In the genomic region with DNA sequence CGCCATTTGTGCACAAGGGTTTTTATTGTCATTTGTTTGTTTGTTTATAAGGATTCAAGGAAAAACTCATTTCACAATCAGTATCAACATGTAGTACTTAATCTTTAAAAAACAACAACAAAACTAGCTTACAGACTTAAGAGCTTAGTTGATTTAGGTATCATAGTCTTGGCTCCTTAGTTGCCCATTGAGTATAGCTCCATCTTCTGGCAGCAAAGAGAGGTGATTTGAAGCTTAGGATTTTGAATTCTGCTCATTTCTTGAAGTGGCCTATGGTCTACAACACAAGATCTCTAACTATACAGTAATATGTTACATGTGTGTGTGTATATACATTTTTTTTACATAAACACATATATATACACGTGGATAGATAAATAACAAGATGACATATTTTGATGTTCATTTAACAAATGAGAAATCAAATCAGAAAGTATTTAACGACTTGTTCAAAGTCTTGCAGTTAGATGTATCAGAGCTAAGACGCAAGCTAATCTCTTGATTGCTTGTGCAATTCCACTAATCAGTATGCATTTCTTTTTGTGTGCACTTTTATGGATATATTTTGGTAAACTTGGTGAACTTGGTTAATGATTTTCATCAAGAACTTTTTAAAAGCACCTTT, we compare ENCODE assay signal across 9 cellular contexts.
A peak's percentile ranks its signal among the peaks of the same experiment; 100 is the strongest.
DNase-seq lines count a peak whose midpoint lies in the region; ATAC-seq and TF ChIP-seq lines count a peak whose summit lies in the region.
"Had no signal": no experiment of that assay in that cellular context is flagged by ENCODE, and none has a peak within 500 bp of the region (broad histone marks: within the 10 kb centered on the region; RNA-seq: fewer than 3 reads in every experiment).

No MANE protein-coding gene starts in this region.

- peaks cover 0 to 7% (median 0%) of the 10 kb centered on the region in 8 donors for H3K9me3 Mint-ChIP-seq in CD4-positive, alpha-beta memory T cell
- H3K9me3 Mint-ChIP-seq in GM23338, result peaks cover 2% of the 10 kb centered on the region; the same call in 1 of the 3 replicates
- no peaks in the 10 kb centered on the region for H3K9me3 Mint-ChIP-seq in MCF 10A (ENCODE audit: unreplicated experiment)

- DNase-seq in CD4-positive, alpha-beta memory T cell, result peak in 4 of 5 donors; percentile 56 to 64 (median 60)
- DNase-seq in GM23338 (ENCODE audit: low spot score) (peak; percentile 73), NCI-H774 (lab: John Stamatoyannopoulos, UW) (peak; percentile 58), MCF 10A (ENCODE audit: unreplicated experiment) (peak; percentile 54), left lobe of liver (ENCODE audit: low spot score) (no peak), vagina (ENCODE audit: extremely low spot score in 2 of 2) (no peak)
- DNase-seq in activated CD4-positive, alpha-beta T cell treated with anti-CD3 and anti-CD28 coated beads for 1 hour, result no peak

- H3K4me3 ChIP-seq in CD4-positive, alpha-beta memory T cell (ENCODE audit: low read length in 2 of 2), result no peak overlapping the region
- H3K4me3 ChIP-seq in GM23338 (no peak overlapping the region), vagina (no peak overlapping the region)
- H3K4me3 ChIP-seq: SK-N-MC had no signal

- no peaks in the 10 kb centered on the region for H3F3A ChIP-seq in GM23338 (replicated peaks; ENCODE audit: low read depth)

- no peaks in the 10 kb centered on the region for H4K20me1 ChIP-seq in GM23338 (replicated peaks; ENCODE audit: insufficient read depth)

- H3K79me2 ChIP-seq in GM23338 (replicated peaks; ENCODE audit: insufficient read depth), result no peaks in the 10 kb centered on the region

- intact Hi-C loops in CD4-positive, alpha-beta memory T cell (cut with micrococcal nuclease), result loop anchor here (1.0 to 5.0 kb wide), 5 partner anchors 55 to 441 kb away; a partner anchor contains a TSS
- intact Hi-C loops in MCF 10A (cut with micrococcal nuclease), result loop anchor here (1.0 to 2.0 kb wide), 4 partner anchors 55 to 442 kb away; a partner anchor contains a TSS
- intact Hi-C loops in vagina (cut with DNase I), result loop anchor here (5.0 kb wide), 1 partner anchor 394 kb away; no protein-coding TSS in a partner anchor

- no peaks in the 10 kb centered on the region for H3K9me3 ChIP-seq in CD4-positive, alpha-beta memory T cell (ENCODE audit: control insufficient read depth in 1 of 2, low read length in 2 of 2)
- H3K9me3 ChIP-seq in vagina, result no peaks in the 10 kb centered on the region

- no peaks in the 10 kb centered on the region for H3K27me3 Mint-ChIP-seq in CD4-positive, alpha-beta memory T cell
- H3K27me3 Mint-ChIP-seq in GM23338 (ENCODE audit: insufficient read depth, low read depth, poor library complexity) (no peaks in the 10 kb centered on the region), MCF 10A (ENCODE audit: insufficient read depth, unreplicated experiment) (no peaks in the 10 kb centered on the region)

- H3K4me3 Mint-ChIP-seq in CD4-positive, alpha-beta memory T cell, result no peak overlapping the region
- H3K4me3 Mint-ChIP-seq in GM23338, result no peak overlapping the region
- H3K4me3 Mint-ChIP-seq in MCF 10A (ENCODE audit: unreplicated experiment), result no peak overlapping the region

- no peak overlapping the region for H2AFZ ChIP-seq in GM23338

- no peak overlapping the region for H3K27ac ChIP-seq in CD4-positive, alpha-beta memory T cell (ENCODE audit: low read depth, low read length)
- H3K27ac ChIP-seq in GM23338 (ENCODE audit: low read depth) (no peak overlapping the region), vagina (no peak overlapping the region)
- H3K27ac ChIP-seq: SK-N-MC had no signal

- ATAC-seq in GM23338 (peak; percentile 76), left lobe of liver (peak; percentile 80), HG02981 (IDR thresholded peaks at IDR 0.05; ENCODE audit: unreplicated experiment) (no peak)

- no peaks in the 10 kb centered on the region for H3K4me1 ChIP-seq in CD4-positive, alpha-beta memory T cell (ENCODE audit: insufficient read depth, low read length)
- no peaks in the 10 kb centered on the region for H3K4me1 ChIP-seq in GM23338 (ENCODE audit: insufficient read depth)
- no peaks in the 10 kb centered on the region for H3K4me1 ChIP-seq in vagina

- H3K4me1 Mint-ChIP-seq in CD4-positive, alpha-beta memory T cell, result peaks cover 2 to 15% (median 7%) of the 10 kb centered on the region in 4 donors
- H3K4me1 Mint-ChIP-seq in GM23338 (no peaks in the 10 kb centered on the region), MCF 10A (ENCODE audit: insufficient read depth, unreplicated experiment) (no peaks in the 10 kb centered on the region)

- H3K4me2 ChIP-seq in GM23338, result no peak overlapping the region

- H3K27ac Mint-ChIP-seq in CD4-positive, alpha-beta memory T cell, result no peak overlapping the region
- no peak overlapping the region for H3K27ac Mint-ChIP-seq in GM23338
- H3K27ac Mint-ChIP-seq in MCF 10A (ENCODE audit: low read depth, unreplicated experiment), result no peak overlapping the region

- peaks cover 3 to 10% of the 10 kb centered on the region in 2 donors for H3K36me3 Mint-ChIP-seq in CD4-positive, alpha-beta memory T cell
- H3K36me3 Mint-ChIP-seq in GM23338 (ENCODE audit: low read depth) (no peaks in the 10 kb centered on the region; the same call in 2 of the 3 replicates), MCF 10A (ENCODE audit: insufficient read depth, unreplicated experiment) (no peaks in the 10 kb centered on the region)

- H3K36me3 ChIP-seq in CD4-positive, alpha-beta memory T cell (ENCODE audit: insufficient read depth, low read length), result no peaks in the 10 kb centered on the region
- no peaks in the 10 kb centered on the region for H3K36me3 ChIP-seq in GM23338 (ENCODE audit: insufficient read depth)
- no peaks in the 10 kb centered on the region for H3K36me3 ChIP-seq in vagina

- POLR2A ChIA-PET in CD4-positive, alpha-beta memory T cell (lab: Charles Lee; ENCODE audit: partially characterized antibody), result interaction anchor here (0.5 to 2.9 kb wide), 6 partner anchors 69 to 394 kb away, joined by 3 to 19 read pairs (median 3); a partner anchor contains a TSS
- POLR2A ChIA-PET in MCF 10A (lab: Yijun Ruan, JAX), result interaction anchor here (0.5 to 1.8 kb wide), 10 partner anchors 17 to 418 kb away, joined by 3 to 7 read pairs (median 3); a partner anchor contains a TSS

- BruUV-seq in MCF 10A (replicated peaks; lab: Mats Ljungman, UMichigan), result no TSS peak

- TF ChIP-seq CTCF in GM23338 (conservative IDR thresholded peaks at IDR 0.05; ENCODE audit: low read depth in 2 of 2) (peak; percentile 83 to 93), MCF 10A (IDR thresholded peaks at IDR 0.05; ENCODE audit: unreplicated experiment) (peak; percentile 55), vagina (IDR thresholded peaks at IDR 0.05) (peak in 2 of 3 experiments; percentile 48 to 75)

- no peak for TF ChIP-seq POLR2A in vagina (IDR thresholded peaks at IDR 0.05)

- no peaks in the 10 kb centered on the region for H3K27me3 ChIP-seq in CD4-positive, alpha-beta memory T cell (ENCODE audit: insufficient read depth, low read length)
- H3K27me3 ChIP-seq in GM23338 (ENCODE audit: insufficient read depth), result no peaks in the 10 kb centered on the region
- no peaks in the 10 kb centered on the region for H3K27me3 ChIP-seq in vagina

- no peaks in the 10 kb centered on the region for H3K9me2 ChIP-seq in GM23338 (ENCODE audit: insufficient read depth)

- CTCF ChIA-PET in CD4-positive, alpha-beta memory T cell (lab: Charles Lee; ENCODE audit: partially characterized antibody), result interaction anchor here (0.6 to 6.0 kb wide), 53 partner anchors 10 to 611 kb away, joined by 3 to 240 read pairs (median 4); a partner anchor contains a TSS
- CTCF ChIA-PET in MCF 10A (lab: Yijun Ruan, JAX), result interaction anchor here (0.5 to 6.0 kb wide), 36 partner anchors 9 to 1638 kb away, joined by 3 to 126 read pairs (median 5); no protein-coding TSS in a partner anchor

TF ChIP-seq in GM23338, 12 proteins besides CTCF, POLR2A, EP300 and RAD21 (continues in another document):
- TF ChIP-seq, protein P1, sequence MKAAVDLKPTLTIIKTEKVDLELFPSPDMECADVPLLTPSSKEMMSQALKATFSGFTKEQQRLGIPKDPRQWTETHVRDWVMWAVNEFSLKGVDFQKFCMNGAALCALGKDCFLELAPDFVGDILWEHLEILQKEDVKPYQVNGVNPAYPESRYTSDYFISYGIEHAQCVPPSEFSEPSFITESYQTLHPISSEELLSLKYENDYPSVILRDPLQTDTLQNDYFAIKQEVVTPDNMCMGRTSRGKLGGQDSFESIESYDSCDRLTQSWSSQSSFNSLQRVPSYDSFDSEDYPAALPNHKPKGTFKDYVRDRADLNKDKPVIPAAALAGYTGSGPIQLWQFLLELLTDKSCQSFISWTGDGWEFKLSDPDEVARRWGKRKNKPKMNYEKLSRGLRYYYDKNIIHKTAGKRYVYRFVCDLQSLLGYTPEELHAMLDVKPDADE (IDR thresholded peaks at IDR 0.05), result no peak
- TF ChIP-seq POLR2AphosphoS5 (IDR thresholded peaks at IDR 0.05; ENCODE audit: low read depth), result no peak

Comparison
In these comparisons a context has a peak if more than half of its experiments do, and no peak if none do; other contexts are left out.
1. DNase-seq: peak in CD4-positive, alpha-beta memory T cell (4 of 5), GM23338 (single experiment), NCI-H774 (single experiment) and MCF 10A (single experiment); none in left lobe of liver (single experiment), vagina (0 of 2) and activated CD4-positive, alpha-beta T cell treated with anti-CD3 and anti-CD28 coated beads for 1 hour (single experiment).
2. Peak in every context shown above with its lines, with median percentiles within 50 percentile points of each other: CTCF ChIP-seq.